ENCODE assay signal across 21 cellular contexts in the genomic region with DNA sequence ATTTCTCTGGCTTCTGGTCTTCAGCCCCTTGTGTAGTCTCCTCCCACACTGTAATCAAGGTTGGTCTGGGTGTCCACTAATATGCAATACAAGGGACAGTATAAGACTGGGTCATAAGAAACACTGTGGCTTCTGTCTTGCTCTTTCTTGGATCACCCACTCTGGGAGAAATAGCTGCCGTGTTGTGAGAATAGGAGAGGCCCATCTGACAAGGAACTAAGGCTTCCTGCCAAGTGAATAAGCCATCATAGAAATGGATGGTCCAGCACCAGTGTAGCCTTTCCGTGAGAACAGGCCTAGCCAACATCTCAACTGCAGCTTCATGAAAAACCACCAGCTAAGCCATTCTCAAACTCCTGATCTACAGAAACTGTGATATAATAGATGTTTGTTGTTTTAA. TPM values are rescaled to one million over a fixed set of nuclear protein-coding genes. Genes with fewer than 3 reads are reported as not detected.
A peak's percentile ranks its signal among the peaks of the same experiment; 100 is the strongest.
DNase-seq lines count a peak whose midpoint lies in the region; ATAC-seq, FAIRE-seq and TF ChIP-seq lines count a peak whose summit lies in the region.
"Had no signal": no experiment of that assay in that cellular context is flagged by ENCODE, and none has a peak within 500 bp of the region (broad histone marks: within the 10 kb centered on the region; RNA-seq: fewer than 3 reads in every experiment).

No MANE protein-coding gene starts in this region.

- peaks cover 11% of the 10 kb centered on the region; the same call in 1 of the 2 replicates for H3K4me1 ChIP-seq in GM23248 (ENCODE audit: insufficient read depth)
- H3K4me1 ChIP-seq in K562 (replicated peaks in 1 of 2; ENCODE audit: control insufficient read depth in 2 of 2, insufficient read depth in 2 of 2, low read length in 2 of 2): no peaks in the 10 kb centered on the region
- peaks cover 0 to 57% (median 38%) of the 10 kb centered on the region in 4 donors for H3K4me1 ChIP-seq in sigmoid colon
- H3K4me1 ChIP-seq in GM23338 (ENCODE audit: insufficient read depth): 0 out of 2 replicates have a peak, but pooled peaks cover 3% of the 10 kb centered on the region
- H3K4me1 ChIP-seq: BE2C had no signal

- H3F3A ChIP-seq in GM23248 (ENCODE audit: insufficient read depth) (peaks cover 62% of the 10 kb centered on the region), GM23338 (replicated peaks; ENCODE audit: low read depth) (no peaks in the 10 kb centered on the region)

- FAIRE-seq in K562 (lab: Jason Lieb, UNC): no peak
- FAIRE-seq: GM12878 had no signal

- no peak overlapping the region for H3K27ac Mint-ChIP-seq in GM23338
- H3K27ac Mint-ChIP-seq: CD4-positive, CD25-positive, alpha-beta regulatory T cell had no signal

- H4K20me1 ChIP-seq in GM23248 (ENCODE audit: insufficient read depth) (no peaks in the 10 kb centered on the region), K562 (replicated peaks; ENCODE audit: control insufficient read depth, insufficient read depth, low read length) (no peaks in the 10 kb centered on the region), GM23338 (replicated peaks; ENCODE audit: insufficient read depth) (no peaks in the 10 kb centered on the region; the same call in 1 of the 2 replicates)

- peaks cover 11% of the 10 kb centered on the region for H3K4me1 Mint-ChIP-seq in GM23338

- H3K36me3 ChIP-seq in GM23248 (ENCODE audit: low read depth) (peaks cover 28% of the 10 kb centered on the region), K562 (ENCODE audit: control insufficient read depth, insufficient read depth, low read length) (peaks cover 52% of the 10 kb centered on the region), sigmoid colon (peaks cover 0 to 33% (median 4%) of the 10 kb centered on the region in 4 donors), GM23338 (ENCODE audit: insufficient read depth) (no peaks in the 10 kb centered on the region)

- H3K9me3 Mint-ChIP-seq in GM23338: no peaks in the 10 kb centered on the region
- H3K9me3 Mint-ChIP-seq: CD4-positive, CD25-positive, alpha-beta regulatory T cell had no signal

- H3K79me2 ChIP-seq in GM23248 (ENCODE audit: insufficient read depth) (peaks cover 84% of the 10 kb centered on the region), K562 (ENCODE audit: control insufficient read depth, insufficient read depth, low read length) (peaks cover 14% of the 10 kb centered on the region; the same call in 2 of the 3 replicates), GM23338 (replicated peaks; ENCODE audit: insufficient read depth) (no peaks in the 10 kb centered on the region; the same call in 1 of the 2 replicates)

- no peaks in the 10 kb centered on the region for H3K27me3 Mint-ChIP-seq in GM23338 (ENCODE audit: insufficient read depth, low read depth, poor library complexity)
- H3K27me3 Mint-ChIP-seq: CD4-positive, CD25-positive, alpha-beta regulatory T cell had no signal

- H2AFZ ChIP-seq in GM23248: no peak overlapping the region
- H2AFZ ChIP-seq in K562 (ENCODE audit: low read depth, low read length): no peak overlapping the region
- H2AFZ ChIP-seq in GM23338: no peak overlapping the region

- CTCF ChIA-PET in K562 (lab: Yijun Ruan, JAX; ENCODE audit: low intra/inter-chr PET ratio): no interaction called here

- H3K4me3 ChIP-seq in GM23248 (no peak overlapping the region), K562 (no peak overlapping the region), sigmoid colon (no peak overlapping the region), GM23338 (no peak overlapping the region)
- H3K4me3 ChIP-seq: GM12878, SK-N-MC had no signal

- H3K9me2 ChIP-seq in GM23248 (ENCODE audit: insufficient read depth): no peaks in the 10 kb centered on the region
- H3K9me2 ChIP-seq in GM23338 (ENCODE audit: insufficient read depth): no peaks in the 10 kb centered on the region

- 92 to 94% methylated on average over 2 of the region's 2 CpGs for WGBS in GM23248 (ENCODE audit: low coverage in 1 of 2, low lambda C conversion rate in 2 of 2, missing lambda C conversion rate in 2 of 2), 2 experiments
- WGBS in K562 (ENCODE audit: insufficient coverage, low coverage, missing lambda C conversion rate): 60% methylated on average over 2 of the region's 2 CpGs
- 86 to 88% methylated on average over 2 of the region's 2 CpGs for WGBS in sigmoid colon, 2 donors

- no peaks in the 10 kb centered on the region for H3K9me1 ChIP-seq in K562 (ENCODE audit: control insufficient read depth, insufficient read depth, low read length)

- no peak overlapping the region for H3K9ac ChIP-seq in GM23248
- H3K9ac ChIP-seq in K562 (ENCODE audit: insufficient read depth in 1 of 2, low read depth in 2 of 2, low read length in 2 of 2): no peak overlapping the region

- no peak for TF ChIP-seq RAD21 in K562 (CRISPR knock-in tag; conservative IDR thresholded peaks at IDR 0.05 in 1 of 2, IDR thresholded peaks at IDR 0.05 in 1 of 2)

- peaks cover 17% of the 10 kb centered on the region for H3K36me3 Mint-ChIP-seq in GM23338 (ENCODE audit: low read depth)

- TF ChIP-seq POLR2A in K562 (conservative IDR thresholded peaks at IDR 0.05): no peak
- TF ChIP-seq POLR2A in sigmoid colon (IDR thresholded peaks at IDR 0.05): no peak

- BruUV-seq in K562 (replicated peaks; lab: Mats Ljungman, UMichigan): no TSS peak

- intact Hi-C loops in K562 (cut with micrococcal nuclease): no loop called here
- intact Hi-C loops in sigmoid colon (cut with DNase I): no loop called here

- peak; percentile 21 for DNase-seq in G401 (ENCODE audit: low spot score)
- DNase-seq in GM23248: no peak
- DNase-seq in K562 (ENCODE audit: extremely low read depth in 1 of 4, low spot score in 3 of 4): no peak
- no peak for DNase-seq in sigmoid colon
- no peak for DNase-seq in GM23338 (ENCODE audit: low spot score)
- DNase-seq in mesenteric fat pad (ENCODE audit: low spot score): no peak
- no peak for DNase-seq in stimulated activated CD4-positive, alpha-beta T cell treated with anti-CD3 and anti-CD28 coated beads, Interleukin-1b, Interleukin-23, amount 100 ng/mL, for 48 hours
- DNase-seq: BE2C; CD4-positive, CD25-positive, alpha-beta regulatory T cell; DMS79 treated with DMSO at 0.1 percent for 48 hours; GOT3; MM.1S; NCI-H1048; NCI-H1417 treated with DMSO at 0.1 percent for 48 hours; NCI-H187; NCI-H446 treated with DMSO at 0.1 percent for 48 hours; NCI-H526 treated with DMSO at 0.1 percent for 48 hours; SHP77 had no signal

- POLR2A ChIA-PET in K562 (lab: Yijun Ruan, JAX): interaction anchor here (1.0 kb wide), 2 partner anchors 10 to 13 kb away, joined by 3 to 4 read pairs; no protein-coding TSS in a partner anchor

- in situ Hi-C loops in G401 (cut with HindIII; ENCODE audit: low sequenced_read_pairs) (no loop called here), GM23248 (cut with MboI) (no loop called here), K562 (cut with MboI) (no loop called here)

- H3K27ac ChIP-seq in GM23248: 0 out of 2 replicates have a peak overlapping the region, but pooled peaks have one; percentile 4
- H3K27ac ChIP-seq in K562 (ENCODE audit: extremely low read depth, low read depth, low read length): no peak overlapping the region
- H3K27ac ChIP-seq in sigmoid colon: peak overlapping the region in 3 of 4 donors; percentile 31 to 77 (median 72)
- no peak overlapping the region for H3K27ac ChIP-seq in GM23338 (ENCODE audit: low read depth)
- H3K27ac ChIP-seq: SK-N-MC had no signal

- peak; percentile 68 for ATAC-seq in K562
- ATAC-seq in GM23338: no peak
- ATAC-seq: GM12878, HCT116 had no signal

- no peaks in the 10 kb centered on the region for H3K9me3 ChIP-seq in GM23248 (ENCODE audit: low read depth)
- H3K9me3 ChIP-seq in K562 (replicated peaks; ENCODE audit: control insufficient read depth, insufficient read depth, low read depth, low read length): no peaks in the 10 kb centered on the region
- H3K9me3 ChIP-seq in sigmoid colon: no peaks in the 10 kb centered on the region
- H3K9me3 ChIP-seq: BE2C had no signal

- no peaks in the 10 kb centered on the region for H3K27me3 ChIP-seq in GM23248 (replicated peaks; ENCODE audit: insufficient read depth)
- H3K27me3 ChIP-seq in K562 (ENCODE audit: control insufficient read depth in 2 of 2, insufficient read depth in 2 of 2, low read length in 2 of 2): no peaks in the 10 kb centered on the region
- no peaks in the 10 kb centered on the region for H3K27me3 ChIP-seq in sigmoid colon
- no peaks in the 10 kb centered on the region for H3K27me3 ChIP-seq in GM23338 (ENCODE audit: insufficient read depth)
- H3K27me3 ChIP-seq: BE2C had no signal

- TF ChIP-seq CTCF in K562 (IDR thresholded peaks at IDR 0.05 in 2 of 3, conservative IDR thresholded peaks at IDR 0.05 in 1 of 3; ENCODE audit: insufficient read depth in 2 of 3, low read depth in 1 of 3, low read length in 3 of 3): no peak
- no peak for TF ChIP-seq CTCF in sigmoid colon (IDR thresholded peaks at IDR 0.05)
- no peak for TF ChIP-seq CTCF in GM23338 (conservative IDR thresholded peaks at IDR 0.05; ENCODE audit: low read depth in 2 of 2)

- TF ChIP-seq EP300 in K562 (IDR thresholded peaks at IDR 0.05; ENCODE audit: low read length) (no peak), sigmoid colon (IDR thresholded peaks at IDR 0.05) (no peak)

- H3K4me2 ChIP-seq in GM23248 (ENCODE audit: unreplicated experiment): no peak overlapping the region
- no peak overlapping the region for H3K4me2 ChIP-seq in K562 (ENCODE audit: insufficient read depth, low read length)
- H3K4me2 ChIP-seq in GM23338: no peak overlapping the region

- no peak overlapping the region for H3K4me3 Mint-ChIP-seq in GM23338
- H3K4me3 Mint-ChIP-seq: CD4-positive, CD25-positive, alpha-beta regulatory T cell had no signal

RNA-seq across cellular contexts. Expression of a gene that starts 23.3 kb away (rescaled TPM):
- 26.6 and 31.7 TPM in 2 replicates for total RNA-seq in G401 (2014; rRNA removed; shearing (Covaris generic))
- total RNA-seq in GM23248 (2014; rRNA removed; shearing (Covaris generic)): 32.1 and 33.4 TPM in 2 replicates
- polyA plus RNA-seq in GM23248 (2016; fragmentation: Nextera tagmentation; extraction: Ambion mirVana) (40.1 and 40.4 TPM in 2 replicates), K562 (2011; rRNA removed) (14.5 and 20.7 TPM in 2 replicates), K562 (2014; fragmentation: Illumina TruSeq; extraction: Trizol) (15.6 and 18.7 TPM in 2 replicates), K562 (2014; fragmentation: Nextera tagmentation; extraction: Ambion mirVana) (10 to 100 TPM; 12.8 to 14.0 TPM), K562 (2014; rRNA removed) (14.5 and 15.3 TPM in 2 replicates), sigmoid colon (1 to 10 TPM in 2 of 3 donors, under 1 TPM in 1; 0.92 to 2.9 (median 1.8) TPM), GM23338 (2016; fragmentation: Nextera tagmentation; extraction: Ambion mirVana) (9.0 and 9.5 TPM in 2 replicates)
- 4.4 and 16.7 TPM in 2 replicates for total RNA-seq in K562 (2011; cell fraction: chromatin; rRNA removed; ENCODE audit: low replicate concordance)
- 3.8 and 5.3 TPM in 2 replicates for total RNA-seq in K562 (2011; cell fraction: nucleolus; rRNA removed)
- 10.3 and 19.5 TPM in 2 replicates for total RNA-seq in K562 (2011; cell fraction: nucleoplasm; rRNA removed)
- total RNA-seq in K562 (2014; rRNA removed) (12.8 and 13.8 TPM in 2 replicates), K562 (2014; rRNA removed; fragmentation: Illumina TruSeq; extraction: Trizol) (20.3 and 21.2 TPM in 2 replicates), K562 (2015; rRNA removed; fragmentation: Illumina TruSeq; extraction: Trizol) (17.6 and 19.7 TPM in 2 replicates), K562 (2021) (17.6 and 19.9 TPM in 2 replicates), sigmoid colon (10 to 100 TPM; 55.6 to 74.5 (median 60.0) TPM), mesenteric fat pad (4.4 TPM)
- 5.9 and 7.0 TPM in 2 replicates for polyA plus RNA-seq in K562 (2011; cell fraction: cytosol; rRNA removed)
- polyA plus RNA-seq in K562 (2011; cell fraction: nucleus; rRNA removed): 3.3 and 4.5 TPM in 2 replicates
- polyA plus RNA-seq in K562 (2012): 8.9 and 12.9 TPM in 2 replicates
- 14.5 and 15.8 TPM in 2 replicates for polyA minus RNA-seq in K562 (2011; rRNA and poly(A)+ RNA removed)
- polyA minus RNA-seq in K562 (2011; cell fraction: cytosol; rRNA and poly(A)+ RNA removed): 5.5 and 6.9 TPM in 2 replicates
- polyA minus RNA-seq in K562 (2011; cell fraction: nucleus; rRNA and poly(A)+ RNA removed): 8.5 and 12.8 TPM in 2 replicates
- 8.5 TPM in 2 replicates for total RNA-seq in GM23338 (2014; rRNA removed; shearing (Covaris generic))

RNA-seq across cellular contexts. Expression of a gene that starts 26.6 kb away (rescaled TPM):
- 26.7 and 32.7 TPM in 2 replicates for total RNA-seq in G401 (2014; rRNA removed; shearing (Covaris generic))
- total RNA-seq in GM23248 (2014; rRNA removed; shearing (Covaris generic)): 78.6 and 81.7 TPM in 2 replicates
- polyA plus RNA-seq in GM23248 (2016; fragmentation: Nextera tagmentation; extraction: Ambion mirVana) (46.9 and 49.1 TPM in 2 replicates), K562 (2011; rRNA removed) (9.6 and 14.1 TPM in 2 replicates), K562 (2014; fragmentation: Illumina TruSeq; extraction: Trizol) (10.7 and 14.3 TPM in 2 replicates), K562 (2014; fragmentation: Nextera tagmentation; extraction: Ambion mirVana) (1 to 10 TPM; 3.4 to 3.6 TPM), K562 (2014; rRNA removed) (8.4 and 10.0 TPM in 2 replicates), sigmoid colon (10 to 100 TPM in 1 of 3 donors, 1 to 10 TPM in 2; 3.5 to 10.1 (median 7.8) TPM), GM23338 (2016; fragmentation: Nextera tagmentation; extraction: Ambion mirVana) (5.0 and 5.2 TPM in 2 replicates)
- 2.6 and 13.3 TPM in 2 replicates for total RNA-seq in K562 (2011; cell fraction: chromatin; rRNA removed; ENCODE audit: low replicate concordance)
- total RNA-seq in K562 (2011; cell fraction: nucleolus; rRNA removed): 2.2 and 3.0 TPM in 2 replicates
- 7.0 and 17.6 TPM in 2 replicates for total RNA-seq in K562 (2011; cell fraction: nucleoplasm; rRNA removed)
- total RNA-seq in K562 (2014; rRNA removed) (6.0 and 7.1 TPM in 2 replicates), K562 (2014; rRNA removed; fragmentation: Illumina TruSeq; extraction: Trizol) (15.0 and 16.9 TPM in 2 replicates), K562 (2015; rRNA removed; fragmentation: Illumina TruSeq; extraction: Trizol) (16.4 and 18.0 TPM in 2 replicates), K562 (2021) (9.4 and 10.0 TPM in 2 replicates), sigmoid colon (100 to 1,000 TPM; 115 to 188 (median 167) TPM), mesenteric fat pad (9.4 TPM)
- 1.8 and 2.9 TPM in 2 replicates for polyA plus RNA-seq in K562 (2011; cell fraction: cytosol; rRNA removed)
- 5.1 and 7.7 TPM in 2 replicates for polyA plus RNA-seq in K562 (2011; cell fraction: nucleus; rRNA removed)
- polyA plus RNA-seq in K562 (2012): 6.7 and 8.7 TPM in 2 replicates
- polyA minus RNA-seq in K562 (2011; rRNA and poly(A)+ RNA removed): 13.2 and 14.3 TPM in 2 replicates
- 3.1 and 3.7 TPM in 2 replicates for polyA minus RNA-seq in K562 (2011; cell fraction: cytosol; rRNA and poly(A)+ RNA removed)
- 5.1 and 5.7 TPM in 2 replicates for polyA minus RNA-seq in K562 (2011; cell fraction: nucleus; rRNA and poly(A)+ RNA removed)
- total RNA-seq in GM23338 (2014; rRNA removed; shearing (Covaris generic)): 16.0 and 16.7 TPM in 2 replicates

Comparison
In these comparisons a context has a peak if more than half of its experiments do, and no peak if none do; other contexts are left out.
1. H3K27ac ChIP-seq: peak in GM23248 (single experiment) and sigmoid colon (3 of 4); none in K562 (single experiment) and GM23338 (single experiment).